Comparison of ENCODE assay signal across 25 cellular contexts in genomic region chr6:36712816-36713215, GRCh38. TPM values are rescaled to one million over a fixed set of nuclear protein-coding genes. Genes with fewer than 3 reads are reported as not detected.
"Had no signal": no experiment of that assay in that cellular context is flagged by ENCODE, and none has a peak within 500 bp of the region (broad histone marks: within the 10 kb centered on the region; RNA-seq: fewer than 3 reads in every experiment).

No MANE protein-coding gene starts in this region.

- H3K36me3 Mint-ChIP-seq: natural killer cell; stimulated activated effector memory CD8-positive, alpha-beta T cell treated with anti-CD3 and anti-CD28 coated beads, Interleukin-12 subunit alpha, Interleukin-12 subunit beta, amount 100 ng/mL, for 72 hours had no signal

- DNase-seq: effector CD4-positive, alpha-beta T cell; foreskin fibroblast; gastrocnemius medialis; left ventricle myocardium superior; lower lobe of right lung; natural killer cell; occipital lobe; ovary; posterior cingulate gyrus; right cardiac atrium; sigmoid colon; stimulated activated CD4-positive, alpha-beta T cell treated with anti-CD3 and anti-CD28 coated beads, Interleukin-2, amount 100 ng/mL, for 24 hours; stimulated activated CD4-positive, alpha-beta T cell treated with anti-CD3 and anti-CD28 coated beads, Interleukin-4, amount 100 ng/mL, for 24 hours; stimulated activated naive CD8-positive, alpha-beta T cell treated with anti-CD3 and anti-CD28 coated beads, Interleukin-15, amount 100 ng/mL, for 72 hours; transverse colon; upper lobe of right lung; uterus had no signal

- H3K36me3 ChIP-seq: gastrocnemius medialis, lower lobe of right lung, ovary, sigmoid colon, suprapubic skin, transverse colon, upper lobe of right lung, uterus had no signal

- H3K27me3 Mint-ChIP-seq: stimulated activated naive CD8-positive, alpha-beta T cell treated with anti-CD3 and anti-CD28 coated beads, Interleukin-15, amount 100 ng/mL, for 72 hours had no signal

- H3K27ac ChIP-seq: dorsolateral prefrontal cortex, gastrocnemius medialis, lower lobe of right lung, ovary, psoas muscle, sigmoid colon, suprapubic skin, transverse colon, upper lobe of right lung, uterus had no signal

- H3K4me3 Mint-ChIP-seq: natural killer cell; stimulated activated effector memory CD8-positive, alpha-beta T cell treated with anti-CD3 and anti-CD28 coated beads, Interleukin-12 subunit alpha, Interleukin-12 subunit beta, amount 100 ng/mL, for 72 hours; stimulated activated naive CD8-positive, alpha-beta T cell treated with anti-CD3 and anti-CD28 coated beads, Interleukin-15, amount 100 ng/mL, for 72 hours had no signal

- H3K4me3 ChIP-seq: dorsolateral prefrontal cortex, gastrocnemius medialis, lower lobe of right lung, ovary, psoas muscle, sigmoid colon, suprapubic skin, transverse colon, upper lobe of right lung, uterus had no signal

- H3K9me3 Mint-ChIP-seq: natural killer cell; stimulated activated effector memory CD8-positive, alpha-beta T cell treated with anti-CD3 and anti-CD28 coated beads, Interleukin-12 subunit alpha, Interleukin-12 subunit beta, amount 100 ng/mL, for 72 hours; stimulated activated naive CD8-positive, alpha-beta T cell treated with anti-CD3 and anti-CD28 coated beads, Interleukin-15, amount 100 ng/mL, for 72 hours had no signal

- ATAC-seq: esophagus mucosa; gastrocnemius medialis; left ventricle myocardium superior; lower lobe of right lung; natural killer cell; psoas muscle; right cardiac atrium; stimulated activated effector memory CD8-positive, alpha-beta T cell treated with anti-CD3 and anti-CD28 coated beads, Interleukin-12 subunit alpha, Interleukin-12 subunit beta, amount 100 ng/mL, for 72 hours; stimulated activated naive CD8-positive, alpha-beta T cell treated with anti-CD3 and anti-CD28 coated beads, Interleukin-15, amount 100 ng/mL, for 72 hours; upper lobe of right lung had no signal

- H3K27me3 ChIP-seq: dorsolateral prefrontal cortex, gastrocnemius medialis, ovary, sigmoid colon, suprapubic skin, transverse colon, upper lobe of right lung, uterus had no signal

- H3K27ac Mint-ChIP-seq: natural killer cell; stimulated activated effector memory CD8-positive, alpha-beta T cell treated with anti-CD3 and anti-CD28 coated beads, Interleukin-12 subunit alpha, Interleukin-12 subunit beta, amount 100 ng/mL, for 72 hours; stimulated activated naive CD8-positive, alpha-beta T cell treated with anti-CD3 and anti-CD28 coated beads, Interleukin-15, amount 100 ng/mL, for 72 hours had no signal

- H3K9me3 ChIP-seq: gastrocnemius medialis, lower lobe of right lung, ovary, psoas muscle, sigmoid colon, suprapubic skin, transverse colon, upper lobe of right lung, uterus had no signal

- H3K4me1 ChIP-seq: gastrocnemius medialis, lower lobe of right lung, psoas muscle, sigmoid colon, upper lobe of right lung, uterus had no signal

- H3K4me1 Mint-ChIP-seq: natural killer cell; stimulated activated effector memory CD8-positive, alpha-beta T cell treated with anti-CD3 and anti-CD28 coated beads, Interleukin-12 subunit alpha, Interleukin-12 subunit beta, amount 100 ng/mL, for 72 hours; stimulated activated naive CD8-positive, alpha-beta T cell treated with anti-CD3 and anti-CD28 coated beads, Interleukin-15, amount 100 ng/mL, for 72 hours had no signal

RNA-seq across cellular contexts. Expression of gene RAB44, which starts 15.2 kb away (rescaled TPM):
- total RNA-seq: occipital lobe, renal cortical epithelial cell, skeletal muscle tissue had no signal
- polyA plus RNA-seq: neural cell, right cardiac atrium had no signal
